13 cellular contexts compared by ENCODE assay signal in the genomic region with DNA sequence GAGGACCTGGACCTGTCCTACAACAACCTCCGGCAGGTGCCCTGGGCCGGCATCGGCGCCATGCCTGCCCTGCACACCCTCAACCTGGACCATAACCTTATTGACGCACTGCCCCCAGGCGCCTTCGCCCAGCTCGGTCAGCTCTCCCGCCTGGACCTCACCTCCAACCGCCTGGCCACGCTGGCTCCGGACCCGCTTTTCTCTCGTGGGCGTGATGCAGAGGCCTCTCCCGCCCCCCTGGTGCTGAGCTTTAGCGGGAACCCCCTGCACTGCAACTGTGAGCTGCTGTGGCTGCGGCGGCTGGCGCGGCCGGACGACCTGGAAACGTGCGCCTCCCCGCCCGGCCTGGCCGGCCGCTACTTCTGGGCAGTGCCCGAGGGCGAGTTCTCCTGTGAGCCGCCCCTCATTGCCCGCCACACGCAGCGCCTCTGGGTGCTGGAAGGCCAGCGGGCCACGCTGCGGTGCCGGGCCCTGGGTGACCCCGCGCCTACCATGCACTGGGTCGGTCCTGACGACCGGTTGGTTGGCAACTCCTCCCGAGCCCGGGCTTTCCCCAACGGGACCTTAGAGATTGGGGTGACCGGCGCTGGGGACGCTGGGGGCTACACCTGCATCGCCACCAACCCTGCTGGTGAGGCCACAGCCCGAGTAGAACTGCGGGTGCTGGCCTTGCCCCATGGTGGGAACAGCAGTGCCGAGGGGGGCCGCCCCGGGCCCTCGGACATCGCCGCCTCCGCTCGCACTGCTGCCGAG. TPM values are rescaled to one million over a fixed set of nuclear protein-coding genes. Genes with fewer than 3 reads are reported as not detected.
DNase-seq lines count a peak whose midpoint lies in the region; ATAC-seq and TF ChIP-seq lines count a peak whose summit lies in the region.
"Had no signal": no experiment of that assay in that cellular context is flagged by ENCODE, and none has a peak within 500 bp of the region (broad histone marks: within the 10 kb centered on the region; RNA-seq: fewer than 3 reads in every experiment).

No MANE protein-coding gene starts in this region.

- peak overlapping the region; percentile 84 for H3K4me3 Mint-ChIP-seq in stimulated activated naive CD8-positive, alpha-beta T cell treated with anti-CD3 and anti-CD28 coated beads, Interleukin-15, Interleukin-2, amounts not matched to agents 100 ng/mL and 50 ng/mL, for 24 hours
- peak overlapping the region; percentile 74 for H3K4me3 Mint-ChIP-seq in activated CD4-positive, alpha-beta memory T cell treated with anti-CD3 and anti-CD28 coated beads for 36 hours

- H3K27ac ChIP-seq in liver (ENCODE audit: low read depth in 1 of 2, low read length in 2 of 2): no peak overlapping the region

- H3K27ac Mint-ChIP-seq in stimulated activated naive CD8-positive, alpha-beta T cell treated with anti-CD3 and anti-CD28 coated beads, Interleukin-15, Interleukin-2, amounts not matched to agents 100 ng/mL and 50 ng/mL, for 24 hours: no peak overlapping the region
- no peak overlapping the region for H3K27ac Mint-ChIP-seq in activated CD4-positive, alpha-beta memory T cell treated with anti-CD3 and anti-CD28 coated beads for 36 hours

- no peak overlapping the region for H3K9ac ChIP-seq in liver (ENCODE audit: low read depth in 1 of 2, low read length in 2 of 2)

- no peak for DNase-seq in stimulated activated naive CD8-positive, alpha-beta T cell treated with anti-CD3 and anti-CD28 coated beads, Interleukin-15, Interleukin-2, amounts not matched to agents 100 U/mL and 50 U/mL, for 24 hours
- DNase-seq in activated CD4-positive, alpha-beta memory T cell treated with anti-CD3 and anti-CD28 coated beads for 36 hours: no peak
- no peak for DNase-seq in ACHN
- DNase-seq in NK-92 treated with Interleukin-12 subunit alpha and Interleukin-12 subunit beta, amount 100 ng/mL, for 24 hours (lab: John Stamatoyannopoulos, UW): no peak
- DNase-seq in inferior parietal cortex (ENCODE audit: extremely low spot score): no peak
- DNase-seq: effector memory CD4-positive, alpha-beta T cell; Karpas-422; WERI-Rb-1 had no signal

- no peak for TF ChIP-seq CTCF in liver (IDR thresholded peaks at IDR 0.05; ENCODE audit: low read depth, low read length, missing input control)

- H3K4me3 ChIP-seq in liver (ENCODE audit: low read depth in 1 of 3, low read length in 3 of 3): no peak overlapping the region
- H3K4me3 ChIP-seq: lung had no signal

- POLR2A ChIA-PET in activated CD4-positive, alpha-beta memory T cell treated with anti-CD3 and anti-CD28 coated beads for 36 hours (lab: Charles Lee): interaction anchor here (1.0 kb wide), 1 partner anchor 15 kb away, joined by 3 read pairs; the partner anchor contains the start of gene RCE1

- peaks cover 5 to 35% (median 18%) of the 10 kb centered on the region in 4 donors for H3K36me3 ChIP-seq in liver (ENCODE audit: control insufficient read depth in 4 of 4, insufficient read depth in 3 of 4, low read depth in 1 of 4, low read length in 3 of 4)
- H3K36me3 ChIP-seq: right atrium auricular region had no signal

- in situ Hi-C loops in ACHN (cut with HindIII; ENCODE audit: low pct_ligation_motif_present, low pct_unique_long_range_greater_than_20kb, low sequenced_read_pairs): no loop called here

- H3K9me3 Mint-ChIP-seq in stimulated activated naive CD8-positive, alpha-beta T cell treated with anti-CD3 and anti-CD28 coated beads, Interleukin-15, Interleukin-2, amounts not matched to agents 100 ng/mL and 50 ng/mL, for 24 hours: no peaks in the 10 kb centered on the region
- H3K9me3 Mint-ChIP-seq in activated CD4-positive, alpha-beta memory T cell treated with anti-CD3 and anti-CD28 coated beads for 36 hours: no peaks in the 10 kb centered on the region

- no peaks in the 10 kb centered on the region for H3K9me3 ChIP-seq in liver (ENCODE audit: control insufficient read depth in 4 of 4, low read length in 3 of 4)
- H3K9me3 ChIP-seq: right atrium auricular region had no signal

- WGBS in liver: 93% methylated on average over 62 of the region's 62 CpGs

- no peak for ATAC-seq in stimulated activated naive CD8-positive, alpha-beta T cell treated with anti-CD3 and anti-CD28 coated beads, Interleukin-15, Interleukin-2, amounts not matched to agents 100 U/mL and 50 U/mL, for 24 hours
- no peak for ATAC-seq in HG03521 (IDR thresholded peaks at IDR 0.05; ENCODE audit: unreplicated experiment)

- H3K27me3 ChIP-seq in liver (ENCODE audit: control insufficient read depth in 4 of 4, insufficient read depth in 4 of 4, low read length in 3 of 4): no peaks in the 10 kb centered on the region
- H3K27me3 ChIP-seq: right atrium auricular region had no signal

- CTCF ChIA-PET in activated CD4-positive, alpha-beta memory T cell treated with anti-CD3 and anti-CD28 coated beads for 36 hours (lab: Charles Lee): interaction anchor here (0.6 to 1.2 kb wide), 2 partner anchors 9 to 232 kb away, joined by 3 read pairs; no protein-coding TSS in a partner anchor

- H3K27me3 Mint-ChIP-seq in stimulated activated naive CD8-positive, alpha-beta T cell treated with anti-CD3 and anti-CD28 coated beads, Interleukin-15, Interleukin-2, amounts not matched to agents 100 ng/mL and 50 ng/mL, for 24 hours: no peaks in the 10 kb centered on the region
- H3K27me3 Mint-ChIP-seq in activated CD4-positive, alpha-beta memory T cell treated with anti-CD3 and anti-CD28 coated beads for 36 hours: no peaks in the 10 kb centered on the region

- H3K4me1 Mint-ChIP-seq in stimulated activated naive CD8-positive, alpha-beta T cell treated with anti-CD3 and anti-CD28 coated beads, Interleukin-15, Interleukin-2, amounts not matched to agents 100 ng/mL and 50 ng/mL, for 24 hours (ENCODE audit: low read depth): peaks cover 5% of the 10 kb centered on the region
- H3K4me1 Mint-ChIP-seq in activated CD4-positive, alpha-beta memory T cell treated with anti-CD3 and anti-CD28 coated beads for 36 hours (ENCODE audit: low read depth): peaks cover 4% of the 10 kb centered on the region

- H3K4me1 ChIP-seq in liver (ENCODE audit: control insufficient read depth in 4 of 4, insufficient read depth in 4 of 4, low read length in 3 of 4): peaks cover 0 to 8% (median 2%) of the 10 kb centered on the region in 4 donors

- H3K36me3 Mint-ChIP-seq in stimulated activated naive CD8-positive, alpha-beta T cell treated with anti-CD3 and anti-CD28 coated beads, Interleukin-15, Interleukin-2, amounts not matched to agents 100 ng/mL and 50 ng/mL, for 24 hours (ENCODE audit: low read depth): no peaks in the 10 kb centered on the region
- H3K36me3 Mint-ChIP-seq in activated CD4-positive, alpha-beta memory T cell treated with anti-CD3 and anti-CD28 coated beads for 36 hours: no peaks in the 10 kb centered on the region

- intact Hi-C loops in activated CD4-positive, alpha-beta memory T cell treated with anti-CD3 and anti-CD28 coated beads for 36 hours (cut with micrococcal nuclease): no loop called here

- no peak for TF ChIP-seq RAD21 in liver (IDR thresholded peaks at IDR 0.05)

TF ChIP-seq in liver, 16 proteins besides CTCF, POLR2A, EP300 and RAD21:
- no peak for TF ChIP-seq JUND (IDR thresholded peaks at IDR 0.05)
- peak; percentile 13 to 42 for TF ChIP-seq HNF4A (conservative IDR thresholded peaks at IDR 0.05)
TF ChIP-seq in liver: peak in this region for 1.

RNA-seq across cellular contexts. Expression of gene LRFN4, which starts 1.5 kb away (rescaled TPM):
- 10 to 100 TPM; 24.6 to 29.8 TPM for total RNA-seq in activated CD4-positive, alpha-beta memory T cell treated with anti-CD3 and anti-CD28 coated beads for 36 hours
- 1 to 10 TPM in 1 of 2 donors, under 1 TPM in 1; 0.75 to 3.4 TPM for total RNA-seq in liver
- 1 to 10 TPM in 1 of 2 donors, not detected in 1; 1.5 TPM for polyA plus RNA-seq in liver

RNA-seq across cellular contexts. Expression of gene RCE1, which starts 15.1 kb away (rescaled TPM):
- total RNA-seq in activated CD4-positive, alpha-beta memory T cell treated with anti-CD3 and anti-CD28 coated beads for 36 hours: 10 to 100 TPM; 22.5 to 24.4 TPM
- 1 to 10 TPM; 3.0 to 7.7 TPM for total RNA-seq in liver
- polyA plus RNA-seq in liver: 1 to 10 TPM; 2.9 to 3.4 TPM

Comparison
In these comparisons a context has a peak if more than half of its experiments do, and no peak if none do; other contexts are left out.
1. RNA of gene LRFN4, which starts 1.5 kb away (total RNA-seq): 24.6 to 29.8 TPM in activated CD4-positive, alpha-beta memory T cell treated with anti-CD3 and anti-CD28 coated beads for 36 hours; 0.75 to 3.4 TPM in liver; every median in the first group is over 4 times any median in the second.